In genomic region chrX:39150210-39150609, GRCh38 we compare ENCODE assay signal across 15 cellular contexts.
DNase-seq lines count a peak whose midpoint lies in the region; ATAC-seq and TF ChIP-seq lines count a peak whose summit lies in the region.
"Had no signal": no experiment of that assay in that cellular context is flagged by ENCODE, and none has a peak within 500 bp of the region (broad histone marks: within the 10 kb centered on the region; RNA-seq: fewer than 3 reads in every experiment).

No MANE protein-coding gene starts in this region.

- H2AFZ ChIP-seq in KMS-11 (ENCODE audit: low read depth): no peak overlapping the region
- H2AFZ ChIP-seq in neural progenitor cell (replicated peaks): no peak overlapping the region

- ATAC-seq in GM21515 (IDR thresholded peaks at IDR 0.05; ENCODE audit: unreplicated experiment) (no peak), GM18858 (IDR thresholded peaks at IDR 0.05; ENCODE audit: unreplicated experiment) (no peak)
- ATAC-seq: Panc1 had no signal

- H3K27ac Mint-ChIP-seq in brain (peak overlapping the region; percentile 10 to 87 (median 63)), neural progenitor cell (no peak overlapping the region)
- H3K27ac Mint-ChIP-seq: CD4-positive, CD25-positive, alpha-beta regulatory T cell; HFFc6 had no signal

- no peaks in the 10 kb centered on the region for H3K36me3 Mint-ChIP-seq in brain
- no peaks in the 10 kb centered on the region for H3K36me3 Mint-ChIP-seq in neural progenitor cell
- H3K36me3 Mint-ChIP-seq: CD4-positive, CD25-positive, alpha-beta regulatory T cell had no signal

- CTCF ChIA-PET in HEK293 (lab: Yijun Ruan, JAX): interaction anchor here (0.6 to 2.4 kb wide), 17 partner anchors 9 to 489 kb away, joined by 3 to 23 read pairs (median 4); no protein-coding TSS in a partner anchor

- H3K9ac ChIP-seq in KMS-11 (no peak overlapping the region), neural progenitor cell (no peak overlapping the region)
- H3K9ac ChIP-seq: SK-N-SH had no signal

- H3K27me3 Mint-ChIP-seq in brain: no peaks in the 10 kb centered on the region
- no peaks in the 10 kb centered on the region for H3K27me3 Mint-ChIP-seq in neural progenitor cell (ENCODE audit: insufficient read depth, low read depth)
- H3K27me3 Mint-ChIP-seq: CD4-positive, CD25-positive, alpha-beta regulatory T cell had no signal

- H3K4me2 ChIP-seq in KMS-11: peak overlapping the region; percentile 37; the same call in 1 of the 2 replicates
- H3K4me2 ChIP-seq in neural progenitor cell: peak overlapping the region; percentile 32
- H3K4me2 ChIP-seq: SK-N-SH had no signal

- H3K27me3 ChIP-seq in KMS-11 (ENCODE audit: insufficient read depth, low read depth) (no peaks in the 10 kb centered on the region), neural progenitor cell (no peaks in the 10 kb centered on the region)

- H4K20me1 ChIP-seq in KMS-11 (ENCODE audit: insufficient read depth) (no peaks in the 10 kb centered on the region), neural progenitor cell (ENCODE audit: low read depth) (no peaks in the 10 kb centered on the region)

- no peaks in the 10 kb centered on the region for H3K36me3 ChIP-seq in HEK293 (ENCODE audit: control insufficient read depth in 2 of 2, insufficient read depth in 1 of 2, low read length in 2 of 2)
- H3K36me3 ChIP-seq in KMS-11 (ENCODE audit: insufficient read depth): no peaks in the 10 kb centered on the region
- no peaks in the 10 kb centered on the region for H3K36me3 ChIP-seq in neural progenitor cell

- H3F3A ChIP-seq in neural progenitor cell (ENCODE audit: low read depth): no peaks in the 10 kb centered on the region

- H3K4me1 ChIP-seq in HEK293 (ENCODE audit: control insufficient read depth, insufficient read depth, low read length): no peaks in the 10 kb centered on the region
- peaks cover 57% of the 10 kb centered on the region for H3K4me1 ChIP-seq in KMS-11 (ENCODE audit: low read depth, poor library complexity, severe bottlenecking)
- H3K4me1 ChIP-seq in neural progenitor cell: no peaks in the 10 kb centered on the region

- H3K9me3 Mint-ChIP-seq in brain (no peaks in the 10 kb centered on the region), neural progenitor cell (no peaks in the 10 kb centered on the region)
- H3K9me3 Mint-ChIP-seq: HFFc6 had no signal

- H3K79me2 ChIP-seq in KMS-11 (ENCODE audit: insufficient read depth, low read depth) (no peaks in the 10 kb centered on the region), neural progenitor cell (ENCODE audit: low read depth) (no peaks in the 10 kb centered on the region)

- H3K4me3 Mint-ChIP-seq in brain (peak overlapping the region in 4 of 5 experiments; percentile 34 to 61 (median 57)), neural progenitor cell (no peak overlapping the region)
- H3K4me3 Mint-ChIP-seq: CD4-positive, CD25-positive, alpha-beta regulatory T cell; HFFc6 had no signal

- TF ChIP-seq CTCF in HEK293 (tag by site-specific recombination; IDR thresholded peaks at IDR 0.05) (no peak), KMS-11 (conservative IDR thresholded peaks at IDR 0.05; ENCODE audit: low read depth, low read length) (no peak), brain (conservative IDR thresholded peaks at IDR 0.05) (no peak), neural progenitor cell (IDR thresholded peaks at IDR 0.05) (no peak)

- POLR2A ChIA-PET in HEK293 (lab: Yijun Ruan, JAX): no interaction called here

- DNase-seq in neural progenitor cell (ENCODE audit: low spot score) (no peak), LoVo (ENCODE audit: low spot score) (no peak)
- DNase-seq in stimulated activated CD4-positive, alpha-beta T cell treated with anti-CD3 and anti-CD28 coated beads, Interleukin-1b, Interleukin-23, amount 100 ng/mL, for 48 hours: no peak
- DNase-seq: NCI-H2171 treated with DMSO at 0.1 percent for 48 hours, NCI-H446 treated with DMSO at 0.1 percent for 48 hours, SIG-M5, SK-N-SH had no signal

- H3K9me3 ChIP-seq in HEK293 (ENCODE audit: control insufficient read depth, insufficient read depth, low read depth, low read length): no peaks in the 10 kb centered on the region
- H3K9me3 ChIP-seq in neural progenitor cell (ENCODE audit: low read depth): no peaks in the 10 kb centered on the region
- H3K9me3 ChIP-seq: SK-N-SH had no signal

- H3K27ac ChIP-seq in HEK293 (ENCODE audit: extremely low read depth, low read depth, low read length) (no peak overlapping the region), KMS-11 (peak overlapping the region; percentile 27; the same call in 1 of the 2 replicates), neural progenitor cell (no peak overlapping the region)

- H3K4me3 ChIP-seq in HEK293 (ENCODE audit: low read depth, low read length) (no peak overlapping the region), KMS-11 (IDR thresholded peaks at IDR 0.05; ENCODE audit: insufficient read depth, low read depth, low read length) (no peak overlapping the region), neural progenitor cell (no peak overlapping the region)

- H3K4me1 Mint-ChIP-seq in brain: peaks cover 44% of the 10 kb centered on the region
- peaks cover 8% of the 10 kb centered on the region for H3K4me1 Mint-ChIP-seq in neural progenitor cell
- H3K4me1 Mint-ChIP-seq: CD4-positive, CD25-positive, alpha-beta regulatory T cell had no signal

TF ChIP-seq in HEK293, 187 proteins besides CTCF, POLR2A, EP300 and RAD21:
- TF ChIP-seq ZNF596 (tag by site-specific recombination; IDR thresholded peaks at IDR 0.05) (peak; percentile 60; the same call in 1 of the 2 replicates), ZNF140 (tag by site-specific recombination; IDR thresholded peaks at IDR 0.05) (no peak)
